35 cellular contexts compared by ENCODE assay signal in genomic region chr15:57573151-57573550, GRCh38. TPM values are rescaled to one million over a fixed set of nuclear protein-coding genes. Genes with fewer than 3 reads are reported as not detected.
"Had no signal": no experiment of that assay in that cellular context is flagged by ENCODE, and none has a peak within 500 bp of the region (broad histone marks: within the 10 kb centered on the region; RNA-seq: fewer than 3 reads in every experiment).

No MANE protein-coding gene starts in this region.

- H3K36me3 Mint-ChIP-seq: activated naive CD8-positive, alpha-beta T cell had no signal

- H3K27ac Mint-ChIP-seq: activated B cell treated with CpG ODN at 0.5 μM for 24 hours; activated CD8-positive, alpha-beta T cell treated with anti-CD3 and anti-CD28 coated beads for 36 hours; activated naive CD8-positive, alpha-beta T cell; activated T-helper 17 cell treated with anti-CD3 and anti-CD28 coated beads, Interleukin-2, amount 50 U/mL, for 72 hours; effector memory CD8-positive, alpha-beta T cell; T-helper 17 cell; T-helper 2 cell treated with Interferon-gamma antibody and Interleukin-4, amounts not matched to agents 5 μg/mL and 100 μg/mL, for 36 hours had no signal

- H3K27me3 ChIP-seq: adrenal gland, body of pancreas, esophagus squamous epithelium, gastroesophageal sphincter had no signal

- H3K4me3 Mint-ChIP-seq: activated B cell treated with CpG ODN at 0.5 μM for 24 hours; activated CD8-positive, alpha-beta T cell treated with anti-CD3 and anti-CD28 coated beads for 36 hours; activated naive CD8-positive, alpha-beta T cell; activated T-cell treated with anti-CD3 and anti-CD28 coated beads, Interleukin-2, amount 50 U/mL, for 4 hours; activated T-helper 17 cell treated with anti-CD3 and anti-CD28 coated beads, Interleukin-2, amount 50 U/mL, for 72 hours; effector memory CD8-positive, alpha-beta T cell; T-helper 17 cell; T-helper 2 cell treated with Interferon-gamma antibody and Interleukin-4, amounts not matched to agents 5 μg/mL and 100 μg/mL, for 36 hours had no signal

- H3K4me1 Mint-ChIP-seq: activated T-helper 17 cell treated with anti-CD3 and anti-CD28 coated beads, Interleukin-2, amount 50 U/mL, for 72 hours; T-helper 17 cell had no signal

- ATAC-seq: activated CD4-positive, CD25-positive, alpha-beta regulatory T cell treated with anti-CD3 and anti-CD28 coated beads, Interleukin-2, amount 50 U/mL, for 24 hours; activated CD8-positive, alpha-beta T cell treated with anti-CD3 and anti-CD28 coated beads for 36 hours; activated T-cell treated with anti-CD3 and anti-CD28 coated beads, Interleukin-2, amount 50 U/mL, for 4 hours; activated T-helper 17 cell treated with anti-CD3 and anti-CD28 coated beads, Interleukin-2, amount 50 U/mL, for 72 hours; body of pancreas; effector memory CD8-positive, alpha-beta T cell; gastroesophageal sphincter; T-helper 17 cell had no signal

- H3K9me3 Mint-ChIP-seq: activated B cell treated with CpG ODN at 0.5 μM for 24 hours; activated CD8-positive, alpha-beta T cell treated with anti-CD3 and anti-CD28 coated beads for 36 hours; activated T-cell treated with anti-CD3 and anti-CD28 coated beads, Interleukin-2, amount 50 U/mL, for 4 hours; activated T-helper 17 cell treated with anti-CD3 and anti-CD28 coated beads, Interleukin-2, amount 50 U/mL, for 72 hours; effector memory CD8-positive, alpha-beta T cell; T-helper 2 cell treated with Interferon-gamma antibody and Interleukin-4, amounts not matched to agents 5 μg/mL and 100 μg/mL, for 36 hours had no signal

- H3K27ac ChIP-seq: adrenal gland, body of pancreas, epithelial cell of prostate, esophagus squamous epithelium, gastroesophageal sphincter, WERI-Rb-1 had no signal

- H3K9me3 ChIP-seq: adrenal gland, body of pancreas, esophagus squamous epithelium, gastroesophageal sphincter had no signal

- H3K4me3 ChIP-seq: adrenal gland, body of pancreas, esophagus squamous epithelium, gastroesophageal sphincter had no signal

- FAIRE-seq: colon, endothelial cell of umbilical vein had no signal

- H3K36me3 ChIP-seq: adrenal gland, esophagus squamous epithelium, gastroesophageal sphincter, WERI-Rb-1 had no signal

- DNase-seq: activated B cell treated with CpG ODN at 0.5 μM for 24 hours; activated CD4-positive, alpha-beta T cell treated with anti-CD3 and anti-CD28 coated beads for 48 hours; activated CD4-positive, alpha-beta T cell treated with anti-CD3 and anti-CD28 coated beads, Interleukin-2, amount 50 U/mL, for 1 hour; activated CD4-positive, alpha-beta T cell treated with anti-CD3 and anti-CD28 coated beads, Interleukin-2, amount 50 U/mL, for 48 hours; activated CD8-positive, alpha-beta memory T cell treated with anti-CD3 and anti-CD28 coated beads for 24 hours; activated CD8-positive, alpha-beta T cell treated with anti-CD3 and anti-CD28 coated beads for 36 hours; activated effector memory CD4-positive, alpha-beta T cell treated with Interleukin-2 at 50 U/mL for 16 hours; activated gamma-delta T cell treated with Interleukin-2 at 50 U/mL for 16 hours; activated naive CD4-positive, alpha-beta T cell treated with anti-CD3 and anti-CD28 coated beads, Interleukin-2, amount 50 U/mL, for 16 hours; activated naive CD4-positive, alpha-beta T cell treated with Interleukin-2 at 50 U/mL for 16 hours; activated T-cell treated with anti-CD3 and anti-CD28 coated beads, Interleukin-2, amount 50 U/mL, for 4 hours; adrenal gland; amygdala; aorta; body of pancreas; caudate nucleus; cortex of kidney; dermis blood vessel endothelial cell; effector CD4-positive, alpha-beta T cell; effector memory CD8-positive, alpha-beta T cell; esophagus squamous epithelium; foreskin melanocyte; T-helper 1 cell; T-helper 17 cell; T1000; WERI-Rb-1 had no signal

- H3K4me1 ChIP-seq: adrenal gland, body of pancreas, esophagus squamous epithelium, gastroesophageal sphincter had no signal

RNA-seq across cellular contexts. Expression of gene MYZAP, which starts 18.6 kb away (rescaled TPM):
- total RNA-seq: activated CD8-positive, alpha-beta T cell treated with anti-CD3 and anti-CD28 coated beads for 36 hours; activated T-helper 17 cell treated with anti-CD3 and anti-CD28 coated beads, Interleukin-2, amount 50 U/mL, for 72 hours had no signal
- polyA plus RNA-seq: fibroblast of lung had no signal
